8 cellular contexts compared by ENCODE assay signal in the genomic region with DNA sequence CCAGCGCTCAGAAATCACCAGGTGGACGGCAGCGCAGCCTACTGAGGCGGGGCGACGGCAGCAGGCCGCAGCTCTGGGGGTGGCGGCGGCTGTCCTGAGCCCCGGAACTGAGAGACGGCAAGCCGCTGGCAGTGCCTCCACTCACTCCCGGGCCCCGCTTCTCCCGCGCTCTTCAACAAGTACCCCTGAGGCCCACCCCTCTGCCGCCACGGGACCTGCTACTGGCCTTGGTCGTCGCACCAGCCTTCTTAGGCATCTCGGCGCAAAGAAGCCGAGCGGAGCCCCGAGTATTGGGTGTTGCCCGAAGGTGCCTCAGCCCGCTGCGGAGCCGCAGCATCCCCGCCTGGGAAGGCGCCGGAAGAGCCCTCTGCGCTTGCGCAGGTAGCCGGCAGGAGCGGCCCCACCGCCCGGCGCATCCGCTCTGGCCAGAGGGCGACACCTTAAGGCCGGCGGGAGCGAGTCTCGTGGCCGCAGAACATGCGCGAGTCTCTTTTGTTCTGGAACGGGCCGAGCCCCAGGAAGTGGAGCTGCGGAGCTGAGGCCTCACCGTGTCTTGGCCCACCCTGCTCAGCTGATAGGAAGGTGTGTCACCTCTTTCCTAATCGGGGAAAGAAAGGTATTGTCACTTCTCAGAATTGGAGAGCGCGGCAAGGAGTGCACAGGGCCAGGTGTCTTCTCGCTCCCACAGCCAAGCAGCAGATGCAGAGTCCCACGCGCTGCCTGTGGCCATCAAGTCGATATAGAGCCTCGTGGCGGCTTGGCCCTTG. TPM values are rescaled to one million over a fixed set of nuclear protein-coding genes. Genes with fewer than 3 reads are reported as not detected.
A peak's percentile ranks its signal among the peaks of the same experiment; 100 is the strongest.
DNase-seq lines count a peak whose midpoint lies in the region; ATAC-seq and TF ChIP-seq lines count a peak whose summit lies in the region.

A gene (minus strand): TSS at position 369 of the 767 bp plus-strand sequence. CDS start 32 bp downstream, at position 337.

- TF ChIP-seq CTCF in WI38 (IDR thresholded peaks at IDR 0.05; ENCODE audit: low read depth, low read length) (peak; percentile 45; the same call in 1 of the 2 replicates), mammary epithelial cell (conservative IDR thresholded peaks at IDR 0.05 in 1 of 2, IDR thresholded peaks at IDR 0.05 in 1 of 2; ENCODE audit: extremely low read depth in 1 of 2, insufficient read depth in 1 of 2, low read depth in 1 of 2, low read length in 2 of 2) (peak; percentile 31 to 75), smooth muscle cell (IDR thresholded peaks at IDR 0.05; ENCODE audit: borderline replicate concordance, insufficient read depth, poor library complexity, severe bottlenecking) (peak; percentile 44)

- intact Hi-C loops in mammary epithelial cell (cut with micrococcal nuclease), result loop anchor here (1.0 to 5.0 kb wide), 6 partner anchors 106 to 547 kb away; a partner anchor contains a TSS

- H3K79me2 ChIP-seq in mammary epithelial cell (ENCODE audit: insufficient read depth, low read length) (peaks cover 39% of the 10 kb centered on the region), smooth muscle cell (ENCODE audit: low read depth) (peaks cover 18% of the 10 kb centered on the region)

- H2AFZ ChIP-seq in mammary epithelial cell (ENCODE audit: low read depth, low read length) (peak within 1 kb of the TSS; percentile 97), smooth muscle cell (ENCODE audit: low read depth) (peak within 1 kb of the TSS; percentile 62)

- WGBS in mammary epithelial cell (ENCODE audit: low coverage, missing lambda C conversion rate), result 4% methylated on average over 35 of the region's 61 CpGs
- WGBS in smooth muscle cell (ENCODE audit: low lambda C conversion rate), result 6% methylated on average over 60 of the region's 61 CpGs

- dilution Hi-C loops in mammary epithelial cell (cut with HindIII; ENCODE audit: low sequenced_read_pairs), result loop anchor here (5.0 kb wide), 1 partner anchor 106 kb away; no protein-coding TSS in a partner anchor

- CTCF ChIA-PET in mammary epithelial cell (lab: Charles Lee; ENCODE audit: low non-redundant PET), result interaction anchor here (0.7 to 0.8 kb wide), 3 partner anchors 237 to 1057 kb away, joined by 3 to 4 read pairs (median 4); no protein-coding TSS in a partner anchor

- H3K9me3 ChIP-seq in mammary epithelial cell (replicated peaks; ENCODE audit: insufficient read depth, low read length) (no peaks in the 10 kb centered on the region), smooth muscle cell (replicated peaks; ENCODE audit: low read depth) (no peaks in the 10 kb centered on the region)

- H3K4me3 ChIP-seq in WI38 (ENCODE audit: low read depth, low read length) (peak within 1 kb of the TSS; percentile 99), mammary epithelial cell (replicated peaks in 1 of 3; ENCODE audit: insufficient read depth in 1 of 3, low read depth in 2 of 3, low read length in 3 of 3) (peak within 1 kb of the TSS; percentile 80 to 97 (median 96)), smooth muscle cell (peak within 1 kb of the TSS; percentile 70)

- no TSS peak for BruUV-seq in mammary epithelial cell (replicated peaks; lab: Mats Ljungman, UMichigan)

- peaks cover 20% of the 10 kb centered on the region for H3K4me1 ChIP-seq in mammary epithelial cell (ENCODE audit: insufficient read depth, low read length)
- H3K4me1 ChIP-seq in smooth muscle cell (ENCODE audit: low read depth), result peaks cover 15% of the 10 kb centered on the region

- no peaks in the 10 kb centered on the region for H3F3A ChIP-seq in smooth muscle cell (ENCODE audit: low read depth)

- H3K27me3 ChIP-seq in mammary epithelial cell (ENCODE audit: insufficient read depth, low read length) (no peaks in the 10 kb centered on the region), smooth muscle cell (ENCODE audit: low read depth) (no peaks in the 10 kb centered on the region)

- H3K4me2 ChIP-seq in mammary epithelial cell (ENCODE audit: insufficient read depth, low read depth, low read length) (peak within 1 kb of the TSS; percentile 96), smooth muscle cell (peak within 1 kb of the TSS; percentile 89)

- peak; percentile 97 for DNase-seq in AG08396 (ENCODE audit: low spot score)
- DNase-seq in NCI-H2171 treated with DMSO at 0.1 percent for 48 hours (lab: John Stamatoyannopoulos, UW), result peak; percentile 86
- peak; percentile 92 for DNase-seq in mammary epithelial cell
- DNase-seq in iPS-NIHi11 (ENCODE audit: low spot score), result peak; percentile 95
- peak; percentile 45 for DNase-seq in smooth muscle cell (lab: John Stamatoyannopoulos, UW; ENCODE audit: unreplicated experiment)

- peak within 1 kb of the TSS; percentile 61 for H3K27ac ChIP-seq in mammary epithelial cell (ENCODE audit: insufficient read depth, low read depth, low read length)
- no peak within 1 kb of the TSS for H3K27ac ChIP-seq in smooth muscle cell (ENCODE audit: low read depth)

- peak within 1 kb of the TSS; percentile 83 for H3K9ac ChIP-seq in mammary epithelial cell (ENCODE audit: insufficient read depth, low read length)
- H3K9ac ChIP-seq in smooth muscle cell (ENCODE audit: low read depth), result peak within 1 kb of the TSS; percentile 46

- no peaks in the 10 kb centered on the region for H4K20me1 ChIP-seq in mammary epithelial cell (ENCODE audit: insufficient read depth, low read length)
- H4K20me1 ChIP-seq in smooth muscle cell (ENCODE audit: low read depth), result no peaks in the 10 kb centered on the region

- peak; percentile 82 for ATAC-seq in GM18873 (IDR thresholded peaks at IDR 0.05; ENCODE audit: low FRiP score, unreplicated experiment)
- ATAC-seq in HG03135 (IDR thresholded peaks at IDR 0.05; ENCODE audit: unreplicated experiment), result peak; percentile 86

- H3K36me3 ChIP-seq in mammary epithelial cell (ENCODE audit: insufficient read depth, low read length) (peaks cover 16% of the 10 kb centered on the region), smooth muscle cell (ENCODE audit: low read depth) (peaks cover 4% of the 10 kb centered on the region)

- in situ Hi-C loops in mammary epithelial cell (cut with MboI; ENCODE audit: low sequenced_read_pairs in 2 of 2), result no loop called here

RNA-seq across cellular contexts. Expression of the gene that starts here (rescaled TPM):
- total RNA-seq in mammary epithelial cell (10 to 100 TPM; 14.7 to 28.6 TPM), smooth muscle cell (4.2 and 14.3 TPM in 2 replicates)
- polyA plus RNA-seq in mammary epithelial cell (29.1 TPM), smooth muscle cell (19.3 and 29.0 TPM in 2 replicates)
- 21.7 TPM for polyA minus RNA-seq in mammary epithelial cell

Comparison
In these comparisons a context has a peak if more than half of its experiments do, and no peak if none do; other contexts are left out.
1. DNase-seq: peak in every context shown above with its lines; median percentile 97 in AG08396; 95 in iPS-NIHi11; 92 in mammary epithelial cell; 86 in NCI-H2171 treated with DMSO at 0.1 percent for 48 hours; 45 in smooth muscle cell.